ENCODE assay signal across 10 cellular contexts in genomic region chr2:144660518-144661316, GRCh38.
DNase-seq lines count a peak whose midpoint lies in the region; ATAC-seq and TF ChIP-seq lines count a peak whose summit lies in the region.
"Had no signal": no experiment of that assay in that cellular context is flagged by ENCODE, and none has a peak within 500 bp of the region (broad histone marks: within the 10 kb centered on the region; RNA-seq: fewer than 3 reads in every experiment).

No MANE protein-coding gene starts in this region.

- peak overlapping the region; percentile 71 for H3K27ac Mint-ChIP-seq in HFFc6
- H3K27ac Mint-ChIP-seq: activated naive CD4-positive, alpha-beta T cell treated with anti-CD3 and anti-CD28 coated beads, Interleukin-2, amount 50 U/mL, for 24 hours had no signal

- peaks cover 22% of the 10 kb centered on the region for H3K4me1 Mint-ChIP-seq in HFFc6 (ENCODE audit: low read depth)
- H3K4me1 Mint-ChIP-seq: activated naive CD4-positive, alpha-beta T cell treated with anti-CD3 and anti-CD28 coated beads, Interleukin-2, amount 50 U/mL, for 24 hours had no signal

- no peak for TF ChIP-seq POLR2A in uterus (IDR thresholded peaks at IDR 0.05)

- peaks cover 2% of the 10 kb centered on the region; the same call in 1 of the 2 replicates for H3K27me3 Mint-ChIP-seq in HFFc6 (ENCODE audit: insufficient read depth)

- H3K9me3 ChIP-seq in uterus, result no peaks in the 10 kb centered on the region

- peak; percentile 81 for ATAC-seq in sciatic nerve

- no peaks in the 10 kb centered on the region for H3K27me3 ChIP-seq in uterus

- H3K27ac ChIP-seq in uterus, result no peak overlapping the region
- peak overlapping the region in 1 of 2 donors; percentile 45 for H3K27ac ChIP-seq in coronary artery

- no peak overlapping the region for H3K4me3 ChIP-seq in uterus
- H3K4me3 ChIP-seq in coronary artery, result no peak overlapping the region

- peak; percentile 13 for DNase-seq in HFFc6
- peak; percentile 81 for DNase-seq in SKM-1 treated with dmso at 0.1 percent for 144 hours (lab: John Stamatoyannopoulos, UW; ENCODE audit: unreplicated experiment)
- DNase-seq in glomerular visceral epithelial cell (ENCODE audit: extremely low spot score), result peak; percentile 20
- DNase-seq in sciatic nerve (ENCODE audit: low spot score), result no peak
- no peak for DNase-seq in NCI-H1092 (lab: John Stamatoyannopoulos, UW)
- DNase-seq in uterus, result no peak
- DNase-seq in T1000 (lab: John Stamatoyannopoulos, UW), result no peak
- no peak for DNase-seq in coronary artery (ENCODE audit: low spot score)
- DNase-seq: stimulated activated CD4-positive, alpha-beta T cell treated with anti-CD3 and anti-CD28 coated beads, Interleukin-4, amount 100 ng/mL, for 4 hours had no signal

- no peaks in the 10 kb centered on the region for H3K36me3 ChIP-seq in uterus

- intact Hi-C loops in sciatic nerve (cut with DNase I) (no loop called here), uterus (cut with DNase I; ENCODE audit: low total_unique reads) (no loop called here)

- no peaks in the 10 kb centered on the region for H3K9me3 Mint-ChIP-seq in HFFc6
- H3K9me3 Mint-ChIP-seq: activated naive CD4-positive, alpha-beta T cell treated with anti-CD3 and anti-CD28 coated beads, Interleukin-2, amount 50 U/mL, for 24 hours had no signal

- H3K4me1 ChIP-seq in uterus, result no peaks in the 10 kb centered on the region

- TF ChIP-seq CTCF in HFFc6 (IDR thresholded peaks at IDR 0.05) (no peak), uterus (IDR thresholded peaks at IDR 0.05) (no peak), coronary artery (IDR thresholded peaks at IDR 0.05) (no peak)

- no peak overlapping the region for H3K4me3 Mint-ChIP-seq in HFFc6
- H3K4me3 Mint-ChIP-seq: activated naive CD4-positive, alpha-beta T cell treated with anti-CD3 and anti-CD28 coated beads, Interleukin-2, amount 50 U/mL, for 24 hours had no signal

- H3K36me3 Mint-ChIP-seq in HFFc6 (ENCODE audit: low read depth), result no peaks in the 10 kb centered on the region
- H3K36me3 Mint-ChIP-seq: activated naive CD4-positive, alpha-beta T cell treated with anti-CD3 and anti-CD28 coated beads, Interleukin-2, amount 50 U/mL, for 24 hours had no signal

Comparison
In these comparisons a context has a peak if more than half of its experiments do, and no peak if none do; other contexts are left out.
1. DNase-seq: peak in HFFc6 (single experiment), SKM-1 treated with dmso at 0.1 percent for 144 hours (single experiment) and glomerular visceral epithelial cell (single experiment); none in sciatic nerve (single experiment), NCI-H1092 (single experiment), uterus (0 of 2), T1000 (single experiment) and coronary artery (single experiment).